In genomic region chr17:73341350-73342056, GRCh38 we compare ENCODE assay signal across 13 cellular contexts. TPM values are rescaled to one million over a fixed set of nuclear protein-coding genes. Genes with fewer than 3 reads are reported as not detected.
DNase-seq lines count a peak whose midpoint lies in the region; ATAC-seq and TF ChIP-seq lines count a peak whose summit lies in the region.
"Had no signal": no experiment of that assay in that cellular context is flagged by ENCODE, and none has a peak within 500 bp of the region (broad histone marks: within the 10 kb centered on the region; RNA-seq: fewer than 3 reads in every experiment).

No MANE protein-coding gene starts in this region.

- TF ChIP-seq POLR2A in esophagus muscularis mucosa (IDR thresholded peaks at IDR 0.05; ENCODE audit: low read depth) (no peak), ovary (IDR thresholded peaks at IDR 0.05) (no peak)

- H3K27me3 ChIP-seq in AG04450 (ENCODE audit: control insufficient read depth, insufficient read depth, low read length) (no peaks in the 10 kb centered on the region), esophagus muscularis mucosa (no peaks in the 10 kb centered on the region), ovary (no peaks in the 10 kb centered on the region)
- H3K27me3 ChIP-seq: adrenal gland, BE2C, Peyer's patch had no signal

- H3K4me1 ChIP-seq in esophagus muscularis mucosa, result peaks cover 24 to 59% (median 56%) of the 10 kb centered on the region in 4 donors
- peaks cover 25% of the 10 kb centered on the region for H3K4me1 ChIP-seq in ovary (ENCODE audit: insufficient read depth)

- WGBS in esophagus muscularis mucosa, result 54% methylated on average over 15 of the region's 15 CpGs
- 42 to 47% (median 45%) methylated on average over 15 of the region's 15 CpGs for WGBS in ovary, 3 donors

- H3K27ac ChIP-seq in AG04450 (ENCODE audit: low read depth, low read length), result peak overlapping the region; percentile 92
- H3K27ac ChIP-seq in esophagus muscularis mucosa (replicated peaks in 1 of 4), result peak overlapping the region; percentile 74 to 84 (median 78)
- peak overlapping the region; percentile 14 to 88 for H3K27ac ChIP-seq in ovary

- H3K36me3 ChIP-seq in esophagus muscularis mucosa, result no peaks in the 10 kb centered on the region
- no peaks in the 10 kb centered on the region for H3K36me3 ChIP-seq in ovary
- H3K36me3 ChIP-seq: adrenal gland, BE2C, Peyer's patch had no signal

- CTCF ChIA-PET in AG04450 (lab: Charles Lee), result interaction anchor here (0.6 to 4.2 kb wide), 7 partner anchors 29 to 834 kb away, joined by 4 to 23 read pairs (median 4); no protein-coding TSS in a partner anchor

- H3K9me3 ChIP-seq in AG04450 (ENCODE audit: control insufficient read depth, insufficient read depth, low read length), result no peaks in the 10 kb centered on the region; the same call in 1 of the 2 replicates
- H3K9me3 ChIP-seq in esophagus muscularis mucosa, result no peaks in the 10 kb centered on the region
- no peaks in the 10 kb centered on the region for H3K9me3 ChIP-seq in ovary
- H3K9me3 ChIP-seq: adrenal gland, BE2C, Peyer's patch had no signal

- POLR2A ChIA-PET in AG04450 (lab: Yijun Ruan, JAX), result interaction anchor here (0.6 to 1.0 kb wide), 2 partner anchors 31 to 955 kb away, joined by 3 to 8 read pairs; no protein-coding TSS in a partner anchor

- TF ChIP-seq CTCF in AG04450 (IDR thresholded peaks at IDR 0.05; ENCODE audit: low read depth, low read length), result no peak
- TF ChIP-seq CTCF in esophagus muscularis mucosa (IDR thresholded peaks at IDR 0.05), result no peak
- TF ChIP-seq CTCF in ovary (IDR thresholded peaks at IDR 0.05), result no peak

- DNase-seq in AG04450 (ENCODE audit: low read depth, low spot score) (no peak), NCI-H69 (lab: John Stamatoyannopoulos, UW) (peak; percentile 88), esophagus muscularis mucosa (ENCODE audit: extremely low spot score) (no peak), ovary (no peak), A172 (ENCODE audit: low spot score) (no peak), GDM1 (lab: John Stamatoyannopoulos, UW) (no peak)
- no peak for DNase-seq in activated CD4-positive, CD25-positive, alpha-beta regulatory T cell (lab: John Stamatoyannopoulos, UW)
- DNase-seq: activated CD4-positive, alpha-beta T cell treated with anti-CD3 and anti-CD28 coated beads for 48 hours; NCI-H1048 had no signal

- no peak for TF ChIP-seq EP300 in esophagus muscularis mucosa (IDR thresholded peaks at IDR 0.05)
- TF ChIP-seq EP300 in ovary (IDR thresholded peaks at IDR 0.05), result no peak

- intact Hi-C loops in esophagus muscularis mucosa (cut with DNase I) (no loop called here), ovary (cut with DNase I) (no loop called here)

- H3K4me3 ChIP-seq in AG04450 (ENCODE audit: low read depth, low read length), result no peak overlapping the region
- H3K4me3 ChIP-seq in esophagus muscularis mucosa, result no peak overlapping the region
- H3K4me3 ChIP-seq in ovary, result no peak overlapping the region
- H3K4me3 ChIP-seq: adrenal gland, Peyer's patch had no signal

- no peak for ATAC-seq in GM21717 (IDR thresholded peaks at IDR 0.05; ENCODE audit: unreplicated experiment)

RNA-seq across cellular contexts. Expression of gene CDC42EP4, which starts 29.7 kb away (rescaled TPM):
- polyA plus RNA-seq in AG04450 (2011; rRNA removed), result 21.9 and 23.1 TPM in 2 replicates
- polyA minus RNA-seq in AG04450 (2011; rRNA and poly(A)+ RNA removed), result 28.2 and 36.2 TPM in 2 replicates
- total RNA-seq in esophagus muscularis mucosa, result 100 to 1,000 TPM in 2 of 4 donors, 10 to 100 TPM in 2; 48.6 to 129 (median 104) TPM
- total RNA-seq in ovary, result 100 to 1,000 TPM in 5 of 7 donors, 10 to 100 TPM in 2; 82.4 to 171 (median 120) TPM
- polyA plus RNA-seq in ovary, result 100 to 1,000 TPM in 1 of 2 donors, 10 to 100 TPM in 1; 59.0 to 106 TPM
- total RNA-seq in A172 (2014; rRNA removed; shearing (Covaris generic)), result 42.1 and 53.8 TPM in 2 replicates
